Comparison of ENCODE assay signal across 18 cellular contexts in the genomic region with DNA sequence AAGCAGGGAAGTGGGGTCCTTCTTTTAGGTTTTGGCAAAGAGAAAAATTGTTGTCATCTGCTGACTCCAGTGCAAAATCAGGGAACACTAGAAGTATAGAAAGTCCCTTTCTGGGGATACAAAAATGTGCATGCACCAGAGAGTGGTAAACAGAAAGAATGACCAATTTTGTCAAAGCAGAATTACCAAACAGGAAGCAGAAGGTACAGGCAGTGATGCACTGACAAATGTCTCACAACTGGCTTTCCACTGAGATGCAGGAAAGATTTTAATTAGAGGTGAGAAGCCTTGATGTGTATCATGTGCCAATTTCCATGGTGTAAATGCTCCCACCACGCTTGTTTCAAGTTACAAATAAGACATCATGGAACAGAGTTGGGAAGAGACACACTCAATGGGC.
DNase-seq lines count a peak whose midpoint lies in the region; ATAC-seq, FAIRE-seq and TF ChIP-seq lines count a peak whose summit lies in the region.
"Had no signal": no experiment of that assay in that cellular context is flagged by ENCODE, and none has a peak within 500 bp of the region (broad histone marks: within the 10 kb centered on the region; RNA-seq: fewer than 3 reads in every experiment).

No MANE protein-coding gene starts in this region.

- H3K9me3 ChIP-seq in osteoblast (ENCODE audit: low read depth, low read length) = no peaks in the 10 kb centered on the region
- H3K9me3 ChIP-seq: BE2C had no signal

- peak; percentile 85 for FAIRE-seq in GM12892 (lab: Jason Lieb, UNC)
- FAIRE-seq: D721Med had no signal

- no peak overlapping the region for H3K4me3 ChIP-seq in osteoblast (ENCODE audit: insufficient read depth, low read length)

- peaks cover 22% of the 10 kb centered on the region for H3K27me3 ChIP-seq in osteoblast (ENCODE audit: insufficient read depth, low read length)
- H3K27me3 ChIP-seq: BE2C had no signal

- H3K36me3 ChIP-seq in osteoblast (ENCODE audit: insufficient read depth, low read length) = no peaks in the 10 kb centered on the region
- H3K36me3 ChIP-seq: BE2C had no signal

- no peak overlapping the region for H3K4me2 ChIP-seq in osteoblast (ENCODE audit: insufficient read depth, low read length)

- no peak for TF ChIP-seq POLR2A in GM12892 (IDR thresholded peaks at IDR 0.05; ENCODE audit: low read depth, low read length)

- H3K79me2 ChIP-seq in osteoblast (ENCODE audit: insufficient read depth, low read length) = no peaks in the 10 kb centered on the region

- no peak overlapping the region for H2AFZ ChIP-seq in osteoblast (ENCODE audit: low read length)

- DNase-seq in GM12892 (ENCODE audit: insufficient read length) (no peak), dermis blood vessel endothelial cell (peak; percentile 23), osteoblast (ENCODE audit: insufficient read length, low spot score, missing footprints) (no peak), SK-N-DZ (ENCODE audit: low spot score) (no peak), NCI-H748 (lab: John Stamatoyannopoulos, UW; ENCODE audit: unreplicated experiment) (no peak)
- DNase-seq: BE2C; CD4-positive, alpha-beta memory T cell; DMS79 treated with DMSO at 0.1 percent for 48 hours; GDM1; NCI-H146; NCI-H226; NCI-H526 treated with DMSO at 0.1 percent for 48 hours; Right ventricle myocardium superior had no signal

- H3K27ac ChIP-seq in osteoblast (ENCODE audit: low read depth, low read length) = no peak overlapping the region

- H3K4me1 ChIP-seq in osteoblast (ENCODE audit: insufficient read depth, low read length) = no peaks in the 10 kb centered on the region
- H3K4me1 ChIP-seq: BE2C had no signal

- TF ChIP-seq CTCF in osteoblast (IDR thresholded peaks at IDR 0.05; ENCODE audit: extremely low read depth, low read depth, low read length) = no peak

- ATAC-seq in GM18868 (IDR thresholded peaks at IDR 0.05; ENCODE audit: unreplicated experiment) = peak; percentile 74
- ATAC-seq in HG03066 (IDR thresholded peaks at IDR 0.05; ENCODE audit: low read depth, unreplicated experiment) = peak; percentile 66
- ATAC-seq: Panc1, SK-N-SH treated with all-trans-retinoic acid at 6 μM for 48 hours had no signal

- no peaks in the 10 kb centered on the region for H4K20me1 ChIP-seq in osteoblast (ENCODE audit: insufficient read depth, low read length)
